Comparison of ENCODE assay signal across 12 cellular contexts in genomic region chr6:112690497-112691202, GRCh38.
A peak's percentile ranks its signal among the peaks of the same experiment; 100 is the strongest.
DNase-seq lines count a peak whose midpoint lies in the region; ATAC-seq and TF ChIP-seq lines count a peak whose summit lies in the region.
"Had no signal": no experiment of that assay in that cellular context is flagged by ENCODE, and none has a peak within 500 bp of the region (broad histone marks: within the 10 kb centered on the region; RNA-seq: fewer than 3 reads in every experiment).

No MANE protein-coding gene starts in this region.

- H3K36me3 Mint-ChIP-seq in activated CD4-positive, alpha-beta T cell treated with anti-CD3 and anti-CD28 coated beads, Interleukin-2, amount 10 ng/mL, durations not matched to agents 24 days and 14 days (ENCODE audit: low read depth), result no peaks in the 10 kb centered on the region

- H3K4me1 Mint-ChIP-seq in activated CD4-positive, alpha-beta T cell treated with anti-CD3 and anti-CD28 coated beads, Interleukin-2, amount 10 ng/mL, durations not matched to agents 24 days and 14 days, result no peaks in the 10 kb centered on the region

- no peak overlapping the region for H3K4me3 Mint-ChIP-seq in activated CD4-positive, alpha-beta T cell treated with anti-CD3 and anti-CD28 coated beads, Interleukin-2, amount 10 ng/mL, durations not matched to agents 24 days and 14 days
- H3K4me3 Mint-ChIP-seq: T-helper 1 cell treated with Interleukin-12 subunit alpha and Interleukin-12 subunit beta and Interleukin-4 antibody, amounts not matched to agents 30 μg/mL and 1 μg/mL, for 36 hours had no signal

- WGBS in body of pancreas, 2 donors, result 10 to 13% methylated on average over 6 of the region's 6 CpGs

- no peak for TF ChIP-seq POLR2A in body of pancreas (IDR thresholded peaks at IDR 0.05)

- DNase-seq in BJ (ENCODE audit: low read depth) (peak; percentile 53), NCI-H1105 treated with DMSO at 0.1 percent for 48 hours (lab: John Stamatoyannopoulos, UW) (peak; percentile 98), adipocyte (ENCODE audit: low read depth) (peak; percentile 57), left kidney (ENCODE audit: low read depth, low spot score) (peak; percentile 81), body of pancreas (no peak)
- DNase-seq in activated CD4-positive, alpha-beta T cell treated with anti-CD3 and anti-CD28 coated beads, Interleukin-2, amount 10 ng/mL, durations not matched to agents 24 days and 14 days, result no peak
- no peak for DNase-seq in stimulated activated CD4-positive, alpha-beta T cell treated with anti-CD3 and anti-CD28 coated beads, Interleukin-4, amount 100 ng/mL, for 4 hours
- DNase-seq: NCI-H1930 had no signal

- H3K27ac ChIP-seq in body of pancreas, result no peak overlapping the region
- H3K27ac ChIP-seq: esophagus muscularis mucosa had no signal

- H3K27me3 ChIP-seq in BJ (ENCODE audit: control insufficient read depth, insufficient read depth, low read length) (no peaks in the 10 kb centered on the region), adipocyte (replicated peaks; ENCODE audit: control insufficient read depth, insufficient read depth, low read length) (no peaks in the 10 kb centered on the region), body of pancreas (no peaks in the 10 kb centered on the region)
- H3K27me3 ChIP-seq: esophagus muscularis mucosa had no signal

- H3K9ac ChIP-seq in adipocyte (ENCODE audit: low read length), result no peak overlapping the region

- no peaks in the 10 kb centered on the region for H3K27me3 Mint-ChIP-seq in activated CD4-positive, alpha-beta T cell treated with anti-CD3 and anti-CD28 coated beads, Interleukin-2, amount 10 ng/mL, durations not matched to agents 24 days and 14 days

- CTCF ChIA-PET in BJ (lab: Yijun Ruan, JAX), result no interaction called here

- TF ChIP-seq CTCF in BJ (IDR thresholded peaks at IDR 0.05; ENCODE audit: insufficient read depth, low read depth, low read length) (no peak), body of pancreas (IDR thresholded peaks at IDR 0.05) (no peak)

- ATAC-seq in body of pancreas (no peak), GM18517 (IDR thresholded peaks at IDR 0.05; ENCODE audit: unreplicated experiment) (no peak)

- H3K27ac Mint-ChIP-seq in activated CD4-positive, alpha-beta T cell treated with anti-CD3 and anti-CD28 coated beads, Interleukin-2, amount 10 ng/mL, durations not matched to agents 24 days and 14 days, result no peak overlapping the region
- H3K27ac Mint-ChIP-seq: T-helper 1 cell treated with Interleukin-12 subunit alpha and Interleukin-12 subunit beta and Interleukin-4 antibody, amounts not matched to agents 30 μg/mL and 1 μg/mL, for 36 hours had no signal

- H3K9me3 Mint-ChIP-seq in activated CD4-positive, alpha-beta T cell treated with anti-CD3 and anti-CD28 coated beads, Interleukin-2, amount 10 ng/mL, durations not matched to agents 24 days and 14 days, result no peaks in the 10 kb centered on the region
- H3K9me3 Mint-ChIP-seq: T-helper 1 cell treated with Interleukin-12 subunit alpha and Interleukin-12 subunit beta and Interleukin-4 antibody, amounts not matched to agents 30 μg/mL and 1 μg/mL, for 36 hours had no signal

- intact Hi-C loops in activated CD4-positive, alpha-beta T cell treated with anti-CD3 and anti-CD28 coated beads, Interleukin-2, amount 10 ng/mL, durations not matched to agents 24 days and 14 days (cut with micrococcal nuclease), result no loop called here
- intact Hi-C loops in body of pancreas (cut with DNase I), result no loop called here

- peaks cover 16% of the 10 kb centered on the region for H3K4me1 ChIP-seq in adipocyte (ENCODE audit: control insufficient read depth, insufficient read depth, low read length)
- peaks cover 14% of the 10 kb centered on the region for H3K4me1 ChIP-seq in body of pancreas

- POLR2A ChIA-PET in BJ (lab: Charles Lee), result interaction anchor here (0.6 kb wide), 1 partner anchor 179 kb away, joined by 3 read pairs; no protein-coding TSS in a partner anchor

- H3K36me3 ChIP-seq in BJ (ENCODE audit: control insufficient read depth, insufficient read depth, low read length) (no peaks in the 10 kb centered on the region), adipocyte (ENCODE audit: control insufficient read depth, insufficient read depth, low read length, severe bottlenecking) (no peaks in the 10 kb centered on the region), body of pancreas (replicated peaks in 1 of 2; ENCODE audit: insufficient read depth in 1 of 2, low read depth in 2 of 2) (no peaks in the 10 kb centered on the region)
- H3K36me3 ChIP-seq: esophagus muscularis mucosa had no signal

- no peak overlapping the region for H3K4me3 ChIP-seq in BJ (ENCODE audit: low read depth, low read length)
- H3K4me3 ChIP-seq in adipocyte (ENCODE audit: low read length), result peak overlapping the region; percentile 35
- H3K4me3 ChIP-seq in body of pancreas, result no peak overlapping the region
- H3K4me3 ChIP-seq: esophagus muscularis mucosa, lung had no signal

- H3K9me3 ChIP-seq in adipocyte (ENCODE audit: control insufficient read depth, low read length) (no peaks in the 10 kb centered on the region), body of pancreas (no peaks in the 10 kb centered on the region)
- H3K9me3 ChIP-seq: esophagus muscularis mucosa had no signal

Comparison
In these comparisons a context has a peak if more than half of its experiments do, and no peak if none do; other contexts are left out.
1. DNase-seq: peak in BJ (single experiment), NCI-H1105 treated with DMSO at 0.1 percent for 48 hours (single experiment), adipocyte (single experiment) and left kidney (single experiment); none in activated CD4-positive, alpha-beta T cell treated with anti-CD3 and anti-CD28 coated beads, Interleukin-2, amount 10 ng/mL, durations not matched to agents 24 days and 14 days (single experiment), body of pancreas (0 of 4) and stimulated activated CD4-positive, alpha-beta T cell treated with anti-CD3 and anti-CD28 coated beads, Interleukin-4, amount 100 ng/mL, for 4 hours (0 of 2).